2 cellular contexts compared by ENCODE assay signal in the genomic region with DNA sequence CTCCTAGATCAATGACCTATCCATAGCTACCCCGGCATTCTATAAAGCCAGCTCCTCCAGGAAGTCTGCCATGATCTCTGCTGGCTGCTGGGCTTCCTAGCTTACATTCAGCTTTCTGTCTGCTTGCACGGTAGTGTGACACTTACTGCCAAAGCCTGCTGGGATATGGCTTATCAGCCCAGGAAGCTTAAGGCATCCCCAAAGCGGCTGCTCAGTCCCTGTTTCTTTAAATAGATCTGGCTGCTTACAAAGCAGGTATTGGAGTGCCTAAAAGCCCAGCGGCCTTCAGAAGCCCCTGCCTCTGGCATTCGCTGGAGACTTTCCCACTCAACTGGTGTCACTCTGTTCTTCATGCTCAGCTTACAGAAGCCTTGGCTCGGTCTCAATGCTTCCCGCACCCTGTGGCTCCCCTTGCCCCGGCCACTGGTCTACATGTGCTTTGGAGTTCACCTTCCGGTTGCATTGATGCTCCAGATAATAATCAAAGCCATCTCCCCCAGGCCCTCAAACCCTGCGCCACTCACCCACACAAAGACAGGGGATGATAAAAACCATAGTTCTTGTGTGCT.
A peak's percentile ranks its signal among the peaks of the same experiment; 100 is the strongest.
TF ChIP-seq lines count a peak whose summit lies in the region.

No MANE protein-coding gene starts in this region.

TF ChIP-seq in SK-N-SH, 30 proteins besides CTCF, POLR2A, EP300 and RAD21:
- TF ChIP-seq TAF1 (IDR thresholded peaks at IDR 0.05; ENCODE audit: borderline replicate concordance, low read depth, low read length): no peak
- TF ChIP-seq EZH2phosphoT487 (IDR thresholded peaks at IDR 0.05; ENCODE audit: borderline replicate concordance, low read depth): no peak
- peak; percentile 54 for TF ChIP-seq GATA2 (CRISPR knock-in tag; IDR thresholded peaks at IDR 0.05)

TF ChIP-seq in SK-N-SH treated with all-trans-retinoic acid at 6 μM for 48 hours, 23 proteins besides CTCF, POLR2A, EP300 and RAD21:
- TF ChIP-seq OSR1 (CRISPR knock-in tag; IDR thresholded peaks at IDR 0.05) (no peak), TCF4 (CRISPR knock-in tag; IDR thresholded peaks at IDR 0.05; ENCODE audit: borderline replicate concordance) (no peak)
- TF ChIP-seq, protein P1, sequence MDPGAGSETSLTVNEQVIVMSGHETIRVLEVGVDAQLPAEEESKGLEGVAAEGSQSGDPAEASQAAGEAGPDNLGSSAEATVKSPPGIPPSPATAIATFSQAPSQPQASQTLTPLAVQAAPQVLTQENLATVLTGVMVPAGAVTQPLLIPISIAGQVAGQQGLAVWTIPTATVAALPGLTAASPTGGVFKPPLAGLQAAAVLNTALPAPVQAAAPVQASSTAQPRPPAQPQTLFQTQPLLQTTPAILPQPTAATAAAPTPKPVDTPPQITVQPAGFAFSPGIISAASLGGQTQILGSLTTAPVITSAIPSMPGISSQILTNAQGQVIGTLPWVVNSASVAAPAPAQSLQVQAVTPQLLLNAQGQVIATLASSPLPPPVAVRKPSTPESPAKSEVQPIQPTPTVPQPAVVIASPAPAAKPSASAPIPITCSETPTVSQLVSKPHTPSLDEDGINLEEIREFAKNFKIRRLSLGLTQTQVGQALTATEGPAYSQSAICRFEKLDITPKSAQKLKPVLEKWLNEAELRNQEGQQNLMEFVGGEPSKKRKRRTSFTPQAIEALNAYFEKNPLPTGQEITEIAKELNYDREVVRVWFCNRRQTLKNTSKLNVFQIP (CRISPR knock-in tag; IDR thresholded peaks at IDR 0.05; ENCODE audit: borderline replicate concordance, low read depth): no peak
